Comparison of ENCODE assay signal across 14 cellular contexts in the genomic region with DNA sequence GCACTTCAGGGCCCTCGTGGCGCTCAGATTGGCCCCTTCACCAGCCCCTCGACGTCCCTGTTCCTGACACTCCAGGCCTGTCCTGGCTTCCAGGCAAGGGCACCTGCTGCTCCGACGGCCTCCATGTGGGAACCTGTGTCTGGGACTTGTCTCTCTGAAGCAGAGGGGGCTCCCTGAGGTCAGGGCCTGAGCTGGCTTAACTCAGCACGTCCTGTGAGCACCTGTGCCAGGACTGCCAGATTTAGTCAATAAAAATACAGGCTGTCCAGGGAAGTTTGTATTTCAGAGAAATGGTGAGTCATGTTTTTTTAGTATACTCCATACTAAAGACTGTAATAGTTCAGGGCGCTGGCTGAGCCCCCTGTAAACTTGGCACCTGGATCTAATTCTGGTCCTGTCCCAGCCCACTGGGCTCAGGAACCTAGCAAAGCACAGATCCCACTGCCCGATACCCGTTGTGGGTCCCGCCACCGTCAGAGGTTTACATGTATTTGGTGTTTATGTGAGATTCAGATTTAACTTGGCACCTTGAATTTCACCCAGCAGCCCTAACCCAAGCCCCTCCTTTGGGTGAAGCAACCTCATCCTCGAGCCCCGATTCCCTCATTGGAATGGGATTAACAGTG.
DNase-seq lines count a peak whose midpoint lies in the region; ATAC-seq, FAIRE-seq and TF ChIP-seq lines count a peak whose summit lies in the region.
"Had no signal": no experiment of that assay in that cellular context is flagged by ENCODE, and none has a peak within 500 bp of the region (broad histone marks: within the 10 kb centered on the region; RNA-seq: fewer than 3 reads in every experiment).

No MANE protein-coding gene starts in this region.

- peaks cover 5% of the 10 kb centered on the region for H3K4me1 Mint-ChIP-seq in astrocyte (ENCODE audit: low read depth, unreplicated experiment)

- H4K20me1 ChIP-seq in astrocyte (ENCODE audit: insufficient read depth, low read length): no peaks in the 10 kb centered on the region

- no peak for TF ChIP-seq POLR2A in thyroid gland (IDR thresholded peaks at IDR 0.05)

- no peak overlapping the region for H3K4me3 Mint-ChIP-seq in astrocyte (ENCODE audit: unreplicated experiment)
- H3K4me3 Mint-ChIP-seq: HFFc6, nephron progenitor cell had no signal

- TF ChIP-seq CTCF in astrocyte (IDR thresholded peaks at IDR 0.05; ENCODE audit: insufficient read depth, low read depth, low read length) (no peak), thyroid gland (IDR thresholded peaks at IDR 0.05) (no peak)

- intact Hi-C loops in thyroid gland (cut with DNase I): no loop called here

- no peaks in the 10 kb centered on the region for H3K79me2 ChIP-seq in astrocyte (ENCODE audit: insufficient read depth, low read length)

- H3K9me3 ChIP-seq in astrocyte (ENCODE audit: insufficient read depth, low read depth, low read length) (no peaks in the 10 kb centered on the region), thyroid gland (no peaks in the 10 kb centered on the region)

- H3K36me3 ChIP-seq in astrocyte (ENCODE audit: insufficient read depth, low read length) (no peaks in the 10 kb centered on the region), thyroid gland (no peaks in the 10 kb centered on the region)
- H3K36me3 ChIP-seq: brain microvascular endothelial cell had no signal

- DNase-seq in DMS53 (lab: John Stamatoyannopoulos, UW) (peak; percentile 17), DMS53 treated with DMSO at 0.1 percent for 48 hours (lab: John Stamatoyannopoulos, UW; ENCODE audit: unreplicated experiment) (no peak), astrocyte (ENCODE audit: low read depth) (no peak), left lobe of liver (ENCODE audit: low spot score) (peak; percentile 77), thyroid gland (peak; percentile 75 to 78), C1 segment of cervical spinal cord (lab: John Stamatoyannopoulos, UW) (no peak), medulla oblongata (ENCODE audit: extremely low spot score) (no peak)
- DNase-seq: activated CD4-positive, alpha-beta T cell treated with anti-CD3 and anti-CD28 coated beads, Interleukin-2, amount 50 U/mL, for 1 hour; brain microvascular endothelial cell; HFFc6; nephron progenitor cell had no signal

- ATAC-seq in left lobe of liver (peak; percentile 46), HG03432 (IDR thresholded peaks at IDR 0.05; ENCODE audit: unreplicated experiment) (no peak)

- no peak for FAIRE-seq in astrocyte (lab: Jason Lieb, UNC)

- H3K9me3 Mint-ChIP-seq in astrocyte (ENCODE audit: unreplicated experiment): peaks cover 5% of the 10 kb centered on the region

- H3K27me3 ChIP-seq in astrocyte (ENCODE audit: insufficient read depth, low read length) (no peaks in the 10 kb centered on the region), thyroid gland (no peaks in the 10 kb centered on the region)
- H3K27me3 ChIP-seq: brain microvascular endothelial cell had no signal

- WGBS in thyroid gland, 2 donors: 62% methylated on average over 8 to 14 of the region's 14 CpGs

- H3K36me3 Mint-ChIP-seq in astrocyte (ENCODE audit: low read depth, unreplicated experiment): peaks cover 3% of the 10 kb centered on the region

- peak overlapping the region; percentile 25 for H3K4me2 ChIP-seq in astrocyte (ENCODE audit: low read length)

- H3K27me3 Mint-ChIP-seq in astrocyte (ENCODE audit: low read depth, unreplicated experiment): peaks cover 5% of the 10 kb centered on the region

- H3K9ac ChIP-seq in astrocyte (ENCODE audit: low read length): peak overlapping the region; percentile 15

- H3K27ac ChIP-seq in astrocyte (ENCODE audit: low read depth, low read length) (no peak overlapping the region), thyroid gland (peak overlapping the region; percentile 91 to 97 (median 91))
- H3K27ac ChIP-seq: 22Rv1, brain microvascular endothelial cell had no signal

- H2AFZ ChIP-seq in astrocyte (ENCODE audit: low read depth, low read length): no peak overlapping the region

- no peak overlapping the region for H3K27ac Mint-ChIP-seq in astrocyte (ENCODE audit: unreplicated experiment)
- H3K27ac Mint-ChIP-seq: activated T-helper 2 cell treated with anti-CD3 and anti-CD28 coated beads, Interferon-gamma antibody, Interleukin-2, Interleukin-4, amounts not matched to agents 10 μg/mL and 5 μg/mL and 100 μg/mL, durations not matched to agents 14 hours and 24 hours and 36 hours; HFFc6; nephron progenitor cell had no signal

- H3K4me1 ChIP-seq in astrocyte (ENCODE audit: insufficient read depth, low read length) (peaks cover 21% of the 10 kb centered on the region), thyroid gland (peaks cover 34 to 54% of the 10 kb centered on the region in 2 donors)

- no peak overlapping the region for H3K4me3 ChIP-seq in astrocyte (ENCODE audit: insufficient read depth, low read depth, low read length)
- no peak overlapping the region for H3K4me3 ChIP-seq in thyroid gland (replicated peaks in 1 of 3)

Comparison
In these comparisons a context has a peak if more than half of its experiments do, and no peak if none do; other contexts are left out.
1. DNase-seq: peak in DMS53 (single experiment), left lobe of liver (single experiment) and thyroid gland (2 of 2); none in DMS53 treated with DMSO at 0.1 percent for 48 hours (single experiment), astrocyte (single experiment), C1 segment of cervical spinal cord (0 of 14) and medulla oblongata (single experiment).